16 cellular contexts compared by ENCODE assay signal in genomic region chr9:32385885-32386283, GRCh38. TPM values are rescaled to one million over a fixed set of nuclear protein-coding genes. Genes with fewer than 3 reads are reported as not detected.
A peak's percentile ranks its signal among the peaks of the same experiment; 100 is the strongest.
DNase-seq lines count a peak whose midpoint lies in the region; ATAC-seq and TF ChIP-seq lines count a peak whose summit lies in the region.
"Had no signal": no experiment of that assay in that cellular context is flagged by ENCODE, and none has a peak within 500 bp of the region (broad histone marks: within the 10 kb centered on the region; RNA-seq: fewer than 3 reads in every experiment).

No MANE protein-coding gene starts in this region.

- H3K4me1 Mint-ChIP-seq in mesothelial cell of epicardium = peaks cover 4% of the 10 kb centered on the region
- peaks cover 10 to 19% of the 10 kb centered on the region in 2 donors for H3K4me1 Mint-ChIP-seq in stimulated activated naive B cell treated with anti-CD40 and anti-IgM and Interleukin-4, amounts not matched to agents 10 μg/mL and 1 μg/mL and 100 μg/mL, for 72 hours

- H3K9me3 Mint-ChIP-seq in mesothelial cell of epicardium = no peaks in the 10 kb centered on the region
- no peaks in the 10 kb centered on the region for H3K9me3 Mint-ChIP-seq in stimulated activated naive B cell treated with anti-CD40 and anti-IgM and Interleukin-4, amounts not matched to agents 10 μg/mL and 1 μg/mL and 100 μg/mL, for 72 hours
- H3K9me3 Mint-ChIP-seq: activated T-helper 2 cell treated with anti-CD3 and anti-CD28 coated beads, Interferon-gamma antibody, Interleukin-2, Interleukin-4, amounts not matched to agents 10 μg/mL and 5 μg/mL and 100 μg/mL, durations not matched to agents 14 hours and 24 hours and 36 hours had no signal

- H3K36me3 ChIP-seq in HEK293 (ENCODE audit: control insufficient read depth in 2 of 2, insufficient read depth in 1 of 2, low read length in 2 of 2) = peaks cover 0 to 6% of the 10 kb centered on the region in 2 experiments; a peak in 1 of 3 replicates
- H3K36me3 ChIP-seq: pancreas had no signal

- peak overlapping the region; percentile 40 for H3K4me3 Mint-ChIP-seq in mesothelial cell of epicardium
- H3K4me3 Mint-ChIP-seq in stimulated activated naive B cell treated with anti-CD40 and anti-IgM and Interleukin-4, amounts not matched to agents 10 μg/mL and 1 μg/mL and 100 μg/mL, for 72 hours = no peak overlapping the region

- H3K4me3 ChIP-seq in AG04450 (ENCODE audit: low read depth, low read length) = peak overlapping the region; percentile 95
- no peak overlapping the region for H3K4me3 ChIP-seq in HEK293 (ENCODE audit: low read depth, low read length)
- H3K4me3 ChIP-seq in cardiac fibroblast (replicated peaks in 1 of 2; ENCODE audit: low read depth in 2 of 2, low read length in 2 of 2) = peak overlapping the region; percentile 9 to 88

- no peaks in the 10 kb centered on the region for H3K36me3 Mint-ChIP-seq in mesothelial cell of epicardium
- H3K36me3 Mint-ChIP-seq in stimulated activated naive B cell treated with anti-CD40 and anti-IgM and Interleukin-4, amounts not matched to agents 10 μg/mL and 1 μg/mL and 100 μg/mL, for 72 hours = peaks cover 0 to 4% of the 10 kb centered on the region in 2 donors

- ATAC-seq in stimulated activated naive B cell treated with anti-CD40 and anti-IgM and Interleukin-4, amounts not matched to agents 10 μg/mL and 1 μg/mL and 100 μg/mL, for 72 hours (replicated peaks) = no peak
- ATAC-seq: pancreas, T-helper 17 cell had no signal

- no peaks in the 10 kb centered on the region for H3K4me1 ChIP-seq in HEK293 (ENCODE audit: control insufficient read depth, insufficient read depth, low read length)

- no peak overlapping the region for H3K27ac Mint-ChIP-seq in mesothelial cell of epicardium
- no peak overlapping the region for H3K27ac Mint-ChIP-seq in stimulated activated naive B cell treated with anti-CD40 and anti-IgM and Interleukin-4, amounts not matched to agents 10 μg/mL and 1 μg/mL and 100 μg/mL, for 72 hours
- H3K27ac Mint-ChIP-seq: activated T-helper 2 cell treated with anti-CD3 and anti-CD28 coated beads, Interferon-gamma antibody, Interleukin-2, Interleukin-4, amounts not matched to agents 10 μg/mL and 5 μg/mL and 100 μg/mL, durations not matched to agents 14 hours and 24 hours and 36 hours; T-helper 17 cell had no signal

- no peaks in the 10 kb centered on the region; the same call in 1 of the 2 replicates for H3K9me3 ChIP-seq in AG04450 (ENCODE audit: control insufficient read depth, insufficient read depth, low read length)
- H3K9me3 ChIP-seq in HEK293 (ENCODE audit: control insufficient read depth, insufficient read depth, low read depth, low read length) = no peaks in the 10 kb centered on the region
- H3K9me3 ChIP-seq: HAP-1, pancreas had no signal

- H3K27ac ChIP-seq in AG04450 (ENCODE audit: low read depth, low read length) (no peak overlapping the region), HEK293 (ENCODE audit: extremely low read depth, low read depth, low read length) (no peak overlapping the region)

- TF ChIP-seq CTCF in AG04450 (IDR thresholded peaks at IDR 0.05; ENCODE audit: low read depth, low read length) (no peak), HEK293 (tag by site-specific recombination; IDR thresholded peaks at IDR 0.05) (no peak), cardiac fibroblast (IDR thresholded peaks at IDR 0.05; ENCODE audit: low read depth, low read length) (no peak), mesothelial cell of epicardium (IDR thresholded peaks at IDR 0.05; ENCODE audit: unreplicated experiment) (no peak)

- CTCF ChIA-PET in AG04450 (lab: Charles Lee) (interaction anchor here (0.6 to 4.7 kb wide), 6 partner anchors 45 to 193 kb away, joined by 3 to 42 read pairs (median 3); partner anchors contain the start of gene NDUFB6), HEK293 (lab: Yijun Ruan, JAX) (interaction anchor here (0.6 to 8.9 kb wide), 4 partner anchors 10 to 193 kb away, joined by 3 to 98 read pairs (median 3); no protein-coding TSS in a partner anchor)

- no peaks in the 10 kb centered on the region for H3K27me3 ChIP-seq in AG04450 (ENCODE audit: control insufficient read depth, insufficient read depth, low read length)
- H3K27me3 ChIP-seq: pancreas had no signal

- no peak for DNase-seq in AG04450 (ENCODE audit: low read depth, low spot score)
- no peak for DNase-seq in cardiac fibroblast (ENCODE audit: low read depth in 2 of 2)
- DNase-seq in mesothelial cell of epicardium (ENCODE audit: low spot score in 2 of 2, unreplicated experiment in 2 of 2) = no peak
- DNase-seq in AG08395 (ENCODE audit: low spot score) = no peak
- DNase-seq in NCI-H2107 treated with DMSO at 0.1 percent for 48 hours (lab: John Stamatoyannopoulos, UW; ENCODE audit: unreplicated experiment) = no peak
- no peak for DNase-seq in stimulated activated naive B cell treated with anti-CD40 and anti-IgM and Interleukin-4, amounts not matched to agents 10 μg/mL and 1 μg/mL and 100 μg/mL, for 72 hours
- DNase-seq in germinal center (ENCODE audit: low spot score) = no peak
- DNase-seq: CD4-positive, CD25-positive, alpha-beta regulatory T cell; effector memory CD4-positive, alpha-beta T cell; GF-D8; hypothalamus; pancreas; T-helper 17 cell had no signal

- POLR2A ChIA-PET in AG04450 (lab: Yijun Ruan, JAX) (interaction anchor here (2.3 kb wide), 1 partner anchor 640 kb away, joined by 13 read pairs; the partner anchor contains the start of gene DNAJA1), HEK293 (lab: Yijun Ruan, JAX) (interaction anchor here (1.4 to 2.3 kb wide), 3 partner anchors 140 to 194 kb away, joined by 4 to 31 read pairs (median 10); partner anchors contain the start of gene RIGI)

- H3K27me3 Mint-ChIP-seq in mesothelial cell of epicardium (ENCODE audit: low read depth) = peaks cover 30% of the 10 kb centered on the region
- peaks cover 13 to 22% of the 10 kb centered on the region in 2 donors for H3K27me3 Mint-ChIP-seq in stimulated activated naive B cell treated with anti-CD40 and anti-IgM and Interleukin-4, amounts not matched to agents 10 μg/mL and 1 μg/mL and 100 μg/mL, for 72 hours

TF ChIP-seq in HEK293, 187 proteins besides CTCF, POLR2A, EP300 and RAD21:
- TF ChIP-seq PRDM10 (tag by site-specific recombination; IDR thresholded peaks at IDR 0.05) (peak; percentile 41; the same call in 1 of the 2 replicates), PATZ1 (tag by site-specific recombination; IDR thresholded peaks at IDR 0.05) (no peak)

RNA-seq across cellular contexts. Expression of gene ACO1, which starts 1.4 kb away (rescaled TPM):
- 291 and 330 TPM in 2 replicates for polyA plus RNA-seq in AG04450 (2011; rRNA removed)
- 281 and 285 TPM in 2 replicates for polyA minus RNA-seq in AG04450 (2011; rRNA and poly(A)+ RNA removed)
- 23.9 to 24.6 TPM (median 24.0 TPM) in 3 replicates for total RNA-seq in mesothelial cell of epicardium
